8 cellular contexts compared by ENCODE assay signal in genomic region chr18:4455113-4455811, GRCh38. TPM values are rescaled to one million over a fixed set of nuclear protein-coding genes. Genes with fewer than 3 reads are reported as not detected.
DNase-seq lines count a peak whose midpoint lies in the region; ATAC-seq and TF ChIP-seq lines count a peak whose summit lies in the region.

Gene DLGAP1, minus strand, starts transcription at chr18:4455307.

- peak; percentile 13 for DNase-seq in 8988T
- peak; percentile 42 for DNase-seq in NCI-H1105 treated with DMSO at 0.1 percent for 48 hours (lab: John Stamatoyannopoulos, UW)
- no peak for DNase-seq in coronary artery (ENCODE audit: low spot score)
- DNase-seq in mesendoderm: peak; percentile 83
- DNase-seq in NCI-H1436 treated with DMSO at 0.1 percent for 48 hours (lab: John Stamatoyannopoulos, UW): no peak
- no peak for DNase-seq in immature natural killer cell
- DNase-seq in A172 (ENCODE audit: low spot score): no peak

- H3K4ac ChIP-seq in mesendoderm (ENCODE audit: low read depth, low read length): no peak within 1 kb of the TSS

- peak within 1 kb of the TSS; percentile 26 for H3K23ac ChIP-seq in mesendoderm (ENCODE audit: low read length)

- no peak for TF ChIP-seq CTCF in coronary artery (IDR thresholded peaks at IDR 0.05)

- no peak within 1 kb of the TSS for H2BK15ac ChIP-seq in mesendoderm (replicated peaks; ENCODE audit: low read depth)

- peak within 1 kb of the TSS; percentile 97 for H3K56ac ChIP-seq in mesendoderm (ENCODE audit: low read length)

- no peaks in the 10 kb centered on the region for H3K27me3 ChIP-seq in mesendoderm (ENCODE audit: insufficient read depth, low read length, poor library complexity)

- H3K4me3 ChIP-seq in coronary artery (peak within 1 kb of the TSS; percentile 74), mesendoderm (ENCODE audit: low read length) (peak within 1 kb of the TSS; percentile 66)

- H3K27ac ChIP-seq in coronary artery (peak within 1 kb of the TSS in 1 of 2 donors; percentile 67), mesendoderm (ENCODE audit: low read depth, low read length) (peak within 1 kb of the TSS; percentile 1)

- H3K4me1 ChIP-seq in mesendoderm (ENCODE audit: control insufficient read depth, low read depth, low read length): peaks cover 2% of the 10 kb centered on the region

- H3K18ac ChIP-seq in mesendoderm (ENCODE audit: low read length): peak within 1 kb of the TSS; percentile 2

- H2AK5ac ChIP-seq in mesendoderm (ENCODE audit: low read length): no peak within 1 kb of the TSS

- H4K5ac ChIP-seq in mesendoderm (ENCODE audit: low read length): no peak within 1 kb of the TSS

- H3K4me2 ChIP-seq in mesendoderm (ENCODE audit: low read length): peak within 1 kb of the TSS; percentile 60

- H3K4me3 Mint-ChIP-seq in immature natural killer cell: no peak within 1 kb of the TSS

- peak within 1 kb of the TSS in 1 of 6 donors; percentile 11 for H3K27ac Mint-ChIP-seq in immature natural killer cell

- ATAC-seq in GM18907 (IDR thresholded peaks at IDR 0.05; ENCODE audit: unreplicated experiment): peak; percentile 72

- H3K9ac ChIP-seq in mesendoderm (ENCODE audit: low read length): peak within 1 kb of the TSS; percentile 78

- peaks cover 5 to 9% (median 8%) of the 10 kb centered on the region in 3 donors for H3K27me3 Mint-ChIP-seq in immature natural killer cell (ENCODE audit: low read depth in 3 of 3)

- H3K36me3 Mint-ChIP-seq in immature natural killer cell: peaks cover 0 to 5% (median 4%) of the 10 kb centered on the region in 3 donors

- H3K36me3 ChIP-seq in mesendoderm (ENCODE audit: control insufficient read depth, insufficient read depth, low read length): no peaks in the 10 kb centered on the region

- no peaks in the 10 kb centered on the region for H3K79me2 ChIP-seq in mesendoderm (ENCODE audit: control insufficient read depth, insufficient read depth, low read length)

- H3K9me3 Mint-ChIP-seq in immature natural killer cell: peaks cover 10 to 42% (median 18%) of the 10 kb centered on the region in 6 donors

- H3K4me1 Mint-ChIP-seq in immature natural killer cell: no peaks in the 10 kb centered on the region

- no peak within 1 kb of the TSS for H2BK120ac ChIP-seq in mesendoderm (ENCODE audit: low read depth, low read length)

- no peaks in the 10 kb centered on the region for H3K79me1 ChIP-seq in mesendoderm (ENCODE audit: low read length)

- no peak within 1 kb of the TSS for H4K8ac ChIP-seq in mesendoderm (ENCODE audit: low read depth, low read length)

- WGBS in mesendoderm (ENCODE audit: extremely low coverage, insufficient coverage, low lambda C conversion rate): no CpG with 5 or more reads among the region's 75 CpGs

- no peak within 1 kb of the TSS for H2BK5ac ChIP-seq in mesendoderm (ENCODE audit: low read length)

RNA-seq across cellular contexts. Expression of gene DLGAP1, which starts in this region (rescaled TPM):
- 5.1 TPM for polyA plus RNA-seq in mesendoderm (2013, experiment 1 of 2)
- polyA plus RNA-seq in mesendoderm (2013, experiment 2 of 2): 4.7 TPM
- polyA plus RNA-seq in immature natural killer cell: not detected
- not detected in 2 replicates for total RNA-seq in A172 (2014; rRNA removed; shearing (Covaris generic))

Comparison
In these comparisons a context has a peak if more than half of its experiments do, and no peak if none do; other contexts are left out.
1. DNase-seq: peak in 8988T (single experiment), NCI-H1105 treated with DMSO at 0.1 percent for 48 hours (single experiment) and mesendoderm (single experiment); none in coronary artery (single experiment), NCI-H1436 treated with DMSO at 0.1 percent for 48 hours (single experiment), immature natural killer cell (0 of 3) and A172 (single experiment).